In genomic region chr10:52256832-52257691, GRCh38 we compare ENCODE assay signal across 10 cellular contexts. TPM values are rescaled to one million over a fixed set of nuclear protein-coding genes. Genes with fewer than 3 reads are reported as not detected.
DNase-seq lines count a peak whose midpoint lies in the region; ATAC-seq, FAIRE-seq and TF ChIP-seq lines count a peak whose summit lies in the region.
"Had no signal": no experiment of that assay in that cellular context is flagged by ENCODE, and none has a peak within 500 bp of the region (broad histone marks: within the 10 kb centered on the region; RNA-seq: fewer than 3 reads in every experiment).

No MANE protein-coding gene starts in this region.

- peak overlapping the region; percentile 79 for H3K27ac ChIP-seq in PC-9
- H3K27ac ChIP-seq in transverse colon: no peak overlapping the region
- H3K27ac ChIP-seq in HepG2 (ENCODE audit: extremely low read length, insufficient read depth, low read length): no peak overlapping the region
- H3K27ac ChIP-seq: gastroesophageal sphincter, right lobe of liver had no signal

- no peaks in the 10 kb centered on the region; the same call in 1 of the 2 replicates for H3K9me2 ChIP-seq in PC-9 (ENCODE audit: insufficient read depth)

- WGBS in transverse colon (ENCODE audit: low coverage in 1 of 2), 2 donors: 67 to 69% methylated on average over 6 of the region's 6 CpGs
- WGBS in HepG2 (ENCODE audit: low lambda C conversion rate): 73% methylated on average over 4 of the region's 6 CpGs

- no peaks in the 10 kb centered on the region for H3K9me3 Mint-ChIP-seq in activated CD4-positive, alpha-beta T cell treated with anti-CD3 and anti-CD28 coated beads for 36 hours (ENCODE audit: low read depth)

- TF ChIP-seq CTCF in PC-9 (conservative IDR thresholded peaks at IDR 0.05): no peak
- no peak for TF ChIP-seq CTCF in transverse colon (IDR thresholded peaks at IDR 0.05)
- no peak for TF ChIP-seq CTCF in HepG2 (CRISPR knock-in tag; IDR thresholded peaks at IDR 0.05)

- in situ Hi-C loops in transverse colon (cut with MboI; ENCODE audit: low pct_ligation_motif_present in 1 of 4, low pct_unique_long_range_greater_than_20kb in 1 of 4, low sequenced_read_pairs in 3 of 4): no loop called here
- in situ Hi-C loops in HepG2 (cut with HindIII; ENCODE audit: extremely low pct_ligation_motif_present, low pct_unique_long_range_greater_than_20kb): no loop called here

- peak overlapping the region; percentile 78 for H2AFZ ChIP-seq in PC-9
- H2AFZ ChIP-seq in HepG2 (ENCODE audit: low read length): no peak overlapping the region

- no peak for TF ChIP-seq POLR2A in transverse colon (IDR thresholded peaks at IDR 0.05)
- no peak for TF ChIP-seq POLR2A in HepG2 (IDR thresholded peaks at IDR 0.05; ENCODE audit: insufficient read depth in 1 of 2, low read depth in 2 of 2, low read length in 2 of 2)

- no peaks in the 10 kb centered on the region; the same call in 1 of the 2 replicates for H3K9me3 ChIP-seq in PC-9 (ENCODE audit: insufficient read depth, low read depth)
- H3K9me3 ChIP-seq in transverse colon: no peaks in the 10 kb centered on the region
- H3K9me3 ChIP-seq in HepG2 (ENCODE audit: low read length): no peaks in the 10 kb centered on the region
- H3K9me3 ChIP-seq: gastroesophageal sphincter, right lobe of liver had no signal

- H3K36me3 ChIP-seq in PC-9 (ENCODE audit: low read depth) (no peaks in the 10 kb centered on the region), transverse colon (no peaks in the 10 kb centered on the region), HepG2 (replicated peaks in 1 of 2; ENCODE audit: control insufficient read depth in 1 of 2, insufficient read depth in 2 of 2, low read length in 2 of 2) (no peaks in the 10 kb centered on the region)
- H3K36me3 ChIP-seq: gastroesophageal sphincter, right lobe of liver had no signal

- H3K4me2 ChIP-seq in PC-9 (peak overlapping the region; percentile 57), HepG2 (ENCODE audit: low read depth, low read length) (no peak overlapping the region)

- TF ChIP-seq RAD21 in HepG2 (CRISPR knock-in tag; IDR thresholded peaks at IDR 0.05): no peak

- POLR2A ChIA-PET in activated CD4-positive, alpha-beta T cell treated with anti-CD3 and anti-CD28 coated beads for 36 hours (lab: Charles Lee): no interaction called here
- POLR2A ChIA-PET in PC-9 (lab: Charles Lee; ENCODE audit: unreplicated experiment) (interaction anchor here (0.6 kb wide), 2 partner anchors 57 to 1193 kb away, joined by 3 to 8 read pairs; partner anchors contain the start of gene DKK1), HepG2 (lab: Yijun Ruan, JAX) (no interaction called here)

- peak overlapping the region; percentile 16; the same call in 1 of the 2 replicates for H3K4me3 ChIP-seq in PC-9
- no peak overlapping the region for H3K4me3 ChIP-seq in transverse colon
- no peak overlapping the region for H3K4me3 ChIP-seq in HepG2 (replicated peaks in 1 of 3; ENCODE audit: insufficient read depth in 1 of 3, low read depth in 2 of 3, low read length in 3 of 3)
- H3K4me3 ChIP-seq: gastroesophageal sphincter, right lobe of liver had no signal

- H3K4me1 Mint-ChIP-seq in activated CD4-positive, alpha-beta T cell treated with anti-CD3 and anti-CD28 coated beads for 36 hours: no peaks in the 10 kb centered on the region

- ATAC-seq in activated CD4-positive, alpha-beta T cell treated with anti-CD3 and anti-CD28 coated beads for 36 hours: peak; percentile 12
- ATAC-seq in HG02973 (IDR thresholded peaks at IDR 0.05; ENCODE audit: unreplicated experiment) (peak; percentile 99), HepG2 (no peak)
- ATAC-seq: gastroesophageal sphincter, right lobe of liver had no signal

- H3F3A ChIP-seq in PC-9 (ENCODE audit: insufficient read depth, low read depth): peaks cover 16% of the 10 kb centered on the region

- no TSS peak for BruUV-seq in PC-9 (replicated peaks; lab: Mats Ljungman, UMichigan)
- no TSS peak for BruUV-seq in HepG2 (replicated peaks; lab: Mats Ljungman, UMichigan)

- intact Hi-C loops in activated CD4-positive, alpha-beta T cell treated with anti-CD3 and anti-CD28 coated beads for 36 hours (cut with DNase I, micrococcal nuclease): no loop called here
- intact Hi-C loops in PC-9 (cut with micrococcal nuclease; ENCODE audit: unreplicated experiment): no loop called here
- intact Hi-C loops in transverse colon (cut with DNase I; ENCODE audit: low total_unique reads): no loop called here
- intact Hi-C loops in HepG2 (cut with micrococcal nuclease; ENCODE audit: unreplicated experiment): no loop called here

- no peaks in the 10 kb centered on the region for H3K36me3 Mint-ChIP-seq in activated CD4-positive, alpha-beta T cell treated with anti-CD3 and anti-CD28 coated beads for 36 hours (ENCODE audit: low read depth)

- H3K4me1 ChIP-seq in PC-9 (replicated peaks; ENCODE audit: insufficient read depth) (peaks cover 23% of the 10 kb centered on the region), transverse colon (no peaks in the 10 kb centered on the region), HepG2 (ENCODE audit: insufficient read depth, low read length) (no peaks in the 10 kb centered on the region)
- H3K4me1 ChIP-seq: right lobe of liver had no signal

- H3K27me3 ChIP-seq in PC-9 (ENCODE audit: insufficient read depth, low read depth) (no peaks in the 10 kb centered on the region), transverse colon (no peaks in the 10 kb centered on the region), HepG2 (ENCODE audit: control insufficient read depth in 1 of 2, insufficient read depth in 2 of 2, low read length in 2 of 2) (no peaks in the 10 kb centered on the region; a peak in 1 of 5 replicates)
- H3K27me3 ChIP-seq: gastroesophageal sphincter, right lobe of liver had no signal

- H3K27me3 Mint-ChIP-seq in activated CD4-positive, alpha-beta T cell treated with anti-CD3 and anti-CD28 coated beads for 36 hours: no peaks in the 10 kb centered on the region

- FAIRE-seq in HepG2 (lab: Jason Lieb, UNC): no peak

- CTCF ChIA-PET in activated CD4-positive, alpha-beta T cell treated with anti-CD3 and anti-CD28 coated beads for 36 hours (lab: Charles Lee): interaction anchor here (1.3 kb wide), 1 partner anchor 11 kb away, joined by 3 read pairs; no protein-coding TSS in a partner anchor
- CTCF ChIA-PET in PC-9 (lab: Charles Lee): no interaction called here
- CTCF ChIA-PET in HepG2 (lab: Yijun Ruan, JAX; ENCODE audit: low intra/inter-chr PET ratio, low total read pairs): no interaction called here

- no peak overlapping the region for H3K4me3 Mint-ChIP-seq in activated CD4-positive, alpha-beta T cell treated with anti-CD3 and anti-CD28 coated beads for 36 hours

- no peak overlapping the region for H3K27ac Mint-ChIP-seq in activated CD4-positive, alpha-beta T cell treated with anti-CD3 and anti-CD28 coated beads for 36 hours

- DNase-seq in activated CD4-positive, alpha-beta T cell treated with anti-CD3 and anti-CD28 coated beads for 36 hours: peak; percentile 5
- DNase-seq in activated CD4-positive, alpha-beta T cell treated with anti-CD3 and anti-CD28 coated beads for 1 hour: no peak
- DNase-seq in PC-9: peak; percentile 35 to 90
- DNase-seq in transverse colon: peak; percentile 9
- no peak for DNase-seq in islet precursor cell
- DNase-seq in HepG2 (ENCODE audit: low spot score): no peak
- DNase-seq in NCI-H2107 (lab: John Stamatoyannopoulos, UW): no peak
- DNase-seq: right lobe of liver had no signal

- TF ChIP-seq EP300 in transverse colon (IDR thresholded peaks at IDR 0.05; ENCODE audit: low read depth): no peak
- no peak for TF ChIP-seq EP300 in HepG2 (IDR thresholded peaks at IDR 0.05; ENCODE audit: low read depth in 2 of 2, low read length in 2 of 2)
- no peak for TF ChIP-seq EP300 in HepG2 (CRISPR knock-in tag; IDR thresholded peaks at IDR 0.05; ENCODE audit: borderline replicate concordance)

- H3K9ac ChIP-seq in HepG2 (ENCODE audit: insufficient read depth, low read depth, low read length): no peak overlapping the region

- H3K79me2 ChIP-seq in PC-9 (ENCODE audit: low read depth) (no peaks in the 10 kb centered on the region), HepG2 (ENCODE audit: insufficient read depth, low read length) (no peaks in the 10 kb centered on the region)

- H4K20me1 ChIP-seq in PC-9 (ENCODE audit: insufficient read depth) (no peaks in the 10 kb centered on the region), HepG2 (ENCODE audit: insufficient read depth, low read length) (no peaks in the 10 kb centered on the region)

TF ChIP-seq in HepG2, 621 proteins besides CTCF, POLR2A, EP300 and RAD21 (continues in another document):
- no peak for TF ChIP-seq ZKSCAN5 (CRISPR knock-in tag; IDR thresholded peaks at IDR 0.05)
- no peak for TF ChIP-seq YEATS2 (CRISPR knock-in tag; IDR thresholded peaks at IDR 0.05; ENCODE audit: borderline replicate concordance)

RNA-seq across cellular contexts. Expression of gene DKK1, which starts 57.0 kb away (rescaled TPM):
- not detected for total RNA-seq in activated CD4-positive, alpha-beta T cell treated with anti-CD3 and anti-CD28 coated beads for 36 hours
- 75.2 and 106 TPM in 2 replicates for total RNA-seq in PC-9 (2021)
- under 1 TPM in 1 of 4 donors, not detected in 3; 0.27 TPM for total RNA-seq in transverse colon
- total RNA-seq in HepG2 (2016; rRNA removed; fragmentation: Illumina TruSeq; extraction: Trizol): 143 and 262 TPM in 2 replicates
- 170 and 175 TPM in 2 replicates for total RNA-seq in HepG2 (2016; cell fraction: cytosol; rRNA removed; fragmentation: Illumina TruSeq; extraction: Trizol; ENCODE audit: low read depth)
- 140 and 239 TPM in 2 replicates for total RNA-seq in HepG2 (2016; cell fraction: insoluble cytoplasmic fraction; rRNA removed; fragmentation: Illumina TruSeq; extraction: Trizol)
- 116 and 117 TPM in 2 replicates for total RNA-seq in HepG2 (2016; cell fraction: membrane; rRNA removed; fragmentation: Illumina TruSeq; extraction: Trizol)
- 264 and 293 TPM in 2 replicates for total RNA-seq in HepG2 (2016; cell fraction: nucleus; rRNA removed; fragmentation: Illumina TruSeq; extraction: Trizol)
- polyA plus RNA-seq in HepG2 (2011; rRNA removed): 52.9 and 123 TPM in 2 replicates
- 52.9 and 64.6 TPM in 2 replicates for polyA plus RNA-seq in HepG2 (2011; cell fraction: cytosol; rRNA removed)
- 25.1 and 31.9 TPM in 2 replicates for polyA plus RNA-seq in HepG2 (2011; cell fraction: nucleus; rRNA removed)
- polyA plus RNA-seq in HepG2 (2012): 18.4 and 75.9 TPM in 2 replicates
- polyA plus RNA-seq in HepG2 (2016; cell fraction: cytosol; fragmentation: Illumina TruSeq; extraction: Trizol; ENCODE audit: low read depth): 25.2 and 32.2 TPM in 2 replicates
- polyA plus RNA-seq in HepG2 (2016; cell fraction: insoluble cytoplasmic fraction; fragmentation: Illumina TruSeq; extraction: Trizol; ENCODE audit: low read depth): 160 TPM in 2 replicates
- polyA plus RNA-seq in HepG2 (2016; cell fraction: membrane; fragmentation: Illumina TruSeq; extraction: Trizol; ENCODE audit: low read depth): 33.1 and 42.9 TPM in 2 replicates
- polyA plus RNA-seq in HepG2 (2016; cell fraction: nucleus; fragmentation: Illumina TruSeq; extraction: Trizol; ENCODE audit: insufficient read depth, low read depth): 469 and 518 TPM in 2 replicates
- 32.2 and 34.1 TPM in 2 replicates for polyA minus RNA-seq in HepG2 (2011; rRNA and poly(A)+ RNA removed; ENCODE audit: low replicate concordance)
- polyA minus RNA-seq in HepG2 (2011; cell fraction: cytosol; rRNA and poly(A)+ RNA removed): 31.8 and 36.1 TPM in 2 replicates
- 28.0 and 41.8 TPM in 2 replicates for polyA minus RNA-seq in HepG2 (2011; cell fraction: nucleus; rRNA and poly(A)+ RNA removed)
- total RNA-seq: right lobe of liver had no signal

Comparison
In these comparisons a context has a peak if more than half of its experiments do, and no peak if none do; other contexts are left out.
1. DNase-seq: peak in activated CD4-positive, alpha-beta T cell treated with anti-CD3 and anti-CD28 coated beads for 36 hours (single experiment), PC-9 (2 of 2) and transverse colon (single experiment); none in activated CD4-positive, alpha-beta T cell treated with anti-CD3 and anti-CD28 coated beads for 1 hour (single experiment), islet precursor cell (single experiment), HepG2 (single experiment) and NCI-H2107 (single experiment).
2. RNA of gene DKK1, which starts 57.0 kb away (total RNA-seq): 116 to 293 TPM in HepG2 and 75.2 to 106 TPM in PC-9; 0.27 TPM in transverse colon and not detected in activated CD4-positive, alpha-beta T cell treated with anti-CD3 and anti-CD28 coated beads for 36 hours; every median in the first group is over 10 times any median in the second.